Comparison of ENCODE assay signal across 1 cellular context in genomic region chr20:36975085-36975829, GRCh38.
TF ChIP-seq lines count a peak whose summit lies in the region.

No MANE protein-coding gene starts in this region.

TF ChIP-seq in HepG2, 621 proteins besides CTCF, POLR2A, EP300 and RAD21 (continued from another document):
- TF ChIP-seq, protein P1, sequence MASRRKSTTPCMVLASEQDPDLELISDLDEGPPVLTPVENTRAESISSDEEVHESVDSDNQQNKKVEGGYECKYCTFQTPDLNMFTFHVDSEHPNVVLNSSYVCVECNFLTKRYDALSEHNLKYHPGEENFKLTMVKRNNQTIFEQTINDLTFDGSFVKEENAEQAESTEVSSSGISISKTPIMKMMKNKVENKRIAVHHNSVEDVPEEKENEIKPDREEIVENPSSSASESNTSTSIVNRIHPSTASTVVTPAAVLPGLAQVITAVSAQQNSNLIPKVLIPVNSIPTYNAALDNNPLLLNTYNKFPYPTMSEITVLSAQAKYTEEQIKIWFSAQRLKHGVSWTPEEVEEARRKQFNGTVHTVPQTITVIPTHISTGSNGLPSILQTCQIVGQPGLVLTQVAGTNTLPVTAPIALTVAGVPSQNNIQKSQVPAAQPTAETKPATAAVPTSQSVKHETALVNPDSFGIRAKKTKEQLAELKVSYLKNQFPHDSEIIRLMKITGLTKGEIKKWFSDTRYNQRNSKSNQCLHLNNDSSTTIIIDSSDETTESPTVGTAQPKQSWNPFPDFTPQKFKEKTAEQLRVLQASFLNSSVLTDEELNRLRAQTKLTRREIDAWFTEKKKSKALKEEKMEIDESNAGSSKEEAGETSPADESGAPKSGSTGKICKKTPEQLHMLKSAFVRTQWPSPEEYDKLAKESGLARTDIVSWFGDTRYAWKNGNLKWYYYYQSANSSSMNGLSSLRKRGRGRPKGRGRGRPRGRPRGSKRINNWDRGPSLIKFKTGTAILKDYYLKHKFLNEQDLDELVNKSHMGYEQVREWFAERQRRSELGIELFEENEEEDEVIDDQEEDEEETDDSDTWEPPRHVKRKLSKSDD (CRISPR knock-in tag; IDR thresholded peaks at IDR 0.05; ENCODE audit: low read depth): no peak
TF ChIP-seq in HepG2: peak in this region for 1.
